ENCODE assay signal across 8 cellular contexts in the genomic region with DNA sequence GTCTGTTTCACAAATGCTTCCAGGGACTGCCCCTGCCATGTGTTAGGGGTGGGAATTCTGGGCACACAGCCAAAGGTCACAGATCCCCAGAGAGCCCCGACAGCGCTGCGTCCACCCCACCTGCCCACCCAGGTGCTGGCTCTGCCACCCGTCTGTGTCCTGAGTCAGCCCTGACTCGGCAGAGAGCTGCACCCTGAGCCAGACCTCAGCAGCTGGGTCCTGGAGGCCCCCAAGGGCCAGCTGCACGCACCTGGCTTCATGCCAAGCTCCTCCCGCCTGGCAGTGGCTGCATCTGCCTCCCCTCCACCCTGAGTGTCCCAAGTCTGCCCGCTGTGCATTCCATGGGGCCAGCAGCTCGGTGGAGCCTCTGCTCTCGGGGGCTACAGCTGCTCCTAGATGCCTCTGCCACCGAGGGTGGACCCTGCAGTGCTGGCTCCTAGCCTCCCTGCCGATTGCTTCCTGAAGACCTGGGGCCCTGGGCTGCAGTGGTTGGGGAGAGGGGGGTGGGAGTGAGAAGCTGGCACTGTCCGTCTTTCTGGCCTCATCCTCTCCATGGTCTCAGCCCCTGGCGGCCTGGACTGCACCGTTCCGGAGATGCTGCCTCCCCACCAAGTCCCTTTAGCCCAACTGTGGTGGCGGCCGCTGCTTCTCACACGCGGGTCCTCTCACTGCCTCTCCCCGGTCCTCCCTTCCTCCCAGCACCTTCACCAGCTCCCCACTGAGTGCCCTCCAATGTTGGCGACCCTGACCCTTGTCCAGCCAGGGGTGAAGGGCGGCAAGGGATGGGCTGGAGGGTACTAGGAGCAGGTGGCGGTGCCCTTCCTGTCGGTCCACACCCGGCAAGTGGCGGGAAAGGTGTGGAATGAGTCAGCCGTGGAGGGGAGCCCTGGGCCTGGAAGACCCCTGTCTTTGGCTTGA. TPM values are rescaled to one million over a fixed set of nuclear protein-coding genes. Genes with fewer than 3 reads are reported as not detected.
A peak's percentile ranks its signal among the peaks of the same experiment; 100 is the strongest.
DNase-seq lines count a peak whose midpoint lies in the region; ATAC-seq and TF ChIP-seq lines count a peak whose summit lies in the region.

No MANE protein-coding gene starts in this region.

- no peak overlapping the region for H3K4me3 Mint-ChIP-seq in activated CD4-positive, alpha-beta T cell treated with anti-CD3 and anti-CD28 coated beads for 36 hours
- H3K4me3 Mint-ChIP-seq in activated CD4-positive, alpha-beta T cell treated with anti-CD3 and anti-CD28 coated beads, Interleukin-2, amount 10 ng/mL, durations not matched to agents 24 days and 14 days = no peak overlapping the region

- H3K36me3 ChIP-seq in transverse colon (no peaks in the 10 kb centered on the region), prostate gland (no peaks in the 10 kb centered on the region)

- no peak overlapping the region for H3K27ac Mint-ChIP-seq in activated CD4-positive, alpha-beta T cell treated with anti-CD3 and anti-CD28 coated beads for 36 hours
- H3K27ac Mint-ChIP-seq in activated CD4-positive, alpha-beta T cell treated with anti-CD3 and anti-CD28 coated beads, Interleukin-2, amount 10 ng/mL, durations not matched to agents 24 days and 14 days = no peak overlapping the region

- TF ChIP-seq POLR2A in transverse colon (IDR thresholded peaks at IDR 0.05) (peak; percentile 13), prostate gland (IDR thresholded peaks at IDR 0.05) (no peak)

- TF ChIP-seq CTCF in transverse colon (IDR thresholded peaks at IDR 0.05) = peak in 1 of 5 experiments; percentile 17
- TF ChIP-seq CTCF in prostate gland (IDR thresholded peaks at IDR 0.05) = no peak

- no peaks in the 10 kb centered on the region for H3K27me3 ChIP-seq in transverse colon
- H3K27me3 ChIP-seq in prostate gland (replicated peaks; ENCODE audit: insufficient read depth) = no peaks in the 10 kb centered on the region

- no peak for TF ChIP-seq EP300 in transverse colon (IDR thresholded peaks at IDR 0.05; ENCODE audit: low read depth)

- peaks cover 4% of the 10 kb centered on the region for H3K27me3 Mint-ChIP-seq in activated CD4-positive, alpha-beta T cell treated with anti-CD3 and anti-CD28 coated beads for 36 hours
- H3K27me3 Mint-ChIP-seq in activated CD4-positive, alpha-beta T cell treated with anti-CD3 and anti-CD28 coated beads, Interleukin-2, amount 10 ng/mL, durations not matched to agents 24 days and 14 days = peaks cover 5% of the 10 kb centered on the region

- 32% methylated on average over 24 of the region's 28 CpGs; no CpG with 5 or more reads in 1 of the 2 donors for WGBS in transverse colon (ENCODE audit: low coverage in 1 of 2), 2 donors
- 50% methylated on average over 28 of the region's 28 CpGs for WGBS in prostate gland

- H3K4me1 Mint-ChIP-seq in activated CD4-positive, alpha-beta T cell treated with anti-CD3 and anti-CD28 coated beads for 36 hours = peaks cover 21% of the 10 kb centered on the region
- peaks cover 21% of the 10 kb centered on the region for H3K4me1 Mint-ChIP-seq in activated CD4-positive, alpha-beta T cell treated with anti-CD3 and anti-CD28 coated beads, Interleukin-2, amount 10 ng/mL, durations not matched to agents 24 days and 14 days

- H3K9me3 ChIP-seq in transverse colon = no peaks in the 10 kb centered on the region
- H3K9me3 ChIP-seq in prostate gland = no peaks in the 10 kb centered on the region

- CTCF ChIA-PET in activated CD4-positive, alpha-beta T cell treated with anti-CD3 and anti-CD28 coated beads for 36 hours (lab: Charles Lee) = interaction anchor here (0.6 to 1.0 kb wide), 2 partner anchors 13 to 64 kb away, joined by 3 to 6 read pairs; a partner anchor contains a TSS
- CTCF ChIA-PET in HEK293T (lab: Yijun Ruan, JAX) = interaction anchor here (0.7 kb wide), 1 partner anchor 94 kb away, joined by 5 read pairs; no protein-coding TSS in a partner anchor

- H3K27ac ChIP-seq in transverse colon (peak overlapping the region in 1 of 4 donors; percentile 68), prostate gland (no peak overlapping the region)

- POLR2A ChIA-PET in activated CD4-positive, alpha-beta T cell treated with anti-CD3 and anti-CD28 coated beads for 36 hours (lab: Charles Lee) = interaction anchor here (0.6 to 0.7 kb wide), 2 partner anchors 8 to 34 kb away, joined by 3 read pairs; no protein-coding TSS in a partner anchor
- POLR2A ChIA-PET in HEK293T (lab: Yijun Ruan, JAX) = interaction anchor here (1.5 kb wide), 1 partner anchor 38 kb away, joined by 8 read pairs; no protein-coding TSS in a partner anchor

- ATAC-seq in activated CD4-positive, alpha-beta T cell treated with anti-CD3 and anti-CD28 coated beads for 36 hours = no peak
- no peak for ATAC-seq in HG03354 (IDR thresholded peaks at IDR 0.05; ENCODE audit: poor library complexity, severe bottlenecking, unreplicated experiment)

- H3K9me3 Mint-ChIP-seq in activated CD4-positive, alpha-beta T cell treated with anti-CD3 and anti-CD28 coated beads for 36 hours (ENCODE audit: low read depth) = no peaks in the 10 kb centered on the region
- no peaks in the 10 kb centered on the region for H3K9me3 Mint-ChIP-seq in activated CD4-positive, alpha-beta T cell treated with anti-CD3 and anti-CD28 coated beads, Interleukin-2, amount 10 ng/mL, durations not matched to agents 24 days and 14 days

- peaks cover 40 to 85% (median 74%) of the 10 kb centered on the region in 4 donors for H3K4me1 ChIP-seq in transverse colon
- H3K4me1 ChIP-seq in prostate gland (replicated peaks) = peaks cover 20% of the 10 kb centered on the region

- in situ Hi-C loops in transverse colon (cut with MboI; ENCODE audit: low pct_ligation_motif_present in 1 of 4, low pct_unique_long_range_greater_than_20kb in 1 of 4, low sequenced_read_pairs in 3 of 4) = no loop called here

- peak; percentile 48 for DNase-seq in activated CD4-positive, alpha-beta T cell treated with anti-CD3 and anti-CD28 coated beads for 36 hours
- no peak for DNase-seq in activated CD4-positive, alpha-beta T cell treated with anti-CD3 and anti-CD28 coated beads, Interleukin-2, amount 10 ng/mL, durations not matched to agents 24 days and 14 days
- DNase-seq in NCI-H446 treated with DMSO at 0.1 percent for 48 hours (lab: John Stamatoyannopoulos, UW) (peak; percentile 28), epidermal melanocyte (ENCODE audit: insufficient read length, low spot score) (peak; percentile 92), transverse colon (peak; percentile 68), prostate gland (ENCODE audit: low spot score) (no peak), HEK293T (ENCODE audit: extremely low spot score) (no peak)

- intact Hi-C loops in activated CD4-positive, alpha-beta T cell treated with anti-CD3 and anti-CD28 coated beads for 36 hours (cut with DNase I, micrococcal nuclease) = no loop called here
- intact Hi-C loops in activated CD4-positive, alpha-beta T cell treated with anti-CD3 and anti-CD28 coated beads, Interleukin-2, amount 10 ng/mL, durations not matched to agents 24 days and 14 days (cut with micrococcal nuclease) = no loop called here
- intact Hi-C loops in transverse colon (cut with DNase I; ENCODE audit: low total_unique reads) (no loop called here), prostate gland (cut with DNase I) (no loop called here)

- H3K36me3 Mint-ChIP-seq in activated CD4-positive, alpha-beta T cell treated with anti-CD3 and anti-CD28 coated beads for 36 hours (ENCODE audit: low read depth) = no peaks in the 10 kb centered on the region
- peaks cover 2% of the 10 kb centered on the region for H3K36me3 Mint-ChIP-seq in activated CD4-positive, alpha-beta T cell treated with anti-CD3 and anti-CD28 coated beads, Interleukin-2, amount 10 ng/mL, durations not matched to agents 24 days and 14 days (ENCODE audit: low read depth)

- H3K4me3 ChIP-seq in transverse colon (no peak overlapping the region), prostate gland (no peak overlapping the region)

TF ChIP-seq in HEK293T, 16 proteins besides CTCF, POLR2A, EP300 and RAD21 (continues in another document):
- TF ChIP-seq FOXA1 (IDR thresholded peaks at IDR 0.05) (no peak), SUZ12 (IDR thresholded peaks at IDR 0.05) (no peak), ZNF384 (IDR thresholded peaks at IDR 0.05) (no peak), NFRKB (IDR thresholded peaks at IDR 0.05) (no peak), TARDBP (IDR thresholded peaks at IDR 0.05) (no peak), ARNT (IDR thresholded peaks at IDR 0.05) (no peak), BHLHE40 (IDR thresholded peaks at IDR 0.05; ENCODE audit: borderline replicate concordance) (no peak), ELF4 (IDR thresholded peaks at IDR 0.05) (no peak), LEF1 (IDR thresholded peaks at IDR 0.05; ENCODE audit: borderline replicate concordance) (no peak)

RNA-seq across cellular contexts. Expression of a gene that starts 3.0 kb away (rescaled TPM):
- 10 to 100 TPM in 1 of 2 experiments, 1 to 10 TPM in 1; 9.0 to 10.9 TPM for total RNA-seq in activated CD4-positive, alpha-beta T cell treated with anti-CD3 and anti-CD28 coated beads for 36 hours
- total RNA-seq in activated CD4-positive, alpha-beta T cell treated with anti-CD3 and anti-CD28 coated beads, Interleukin-2, amount 10 ng/mL, durations not matched to agents 24 days and 14 days = 4.3 and 4.6 TPM in 2 replicates
- total RNA-seq in transverse colon (100 to 1,000 TPM in 2 of 4 donors, 10 to 100 TPM in 1, 1 to 10 TPM in 1; 5.8 to 127 (median 107) TPM), prostate gland (10 to 100 TPM in 1 of 2 donors, 1 to 10 TPM in 1; 9.0 to 12.5 TPM)

RNA-seq across cellular contexts. Expression of a gene that starts 13.2 kb away (rescaled TPM):
- total RNA-seq in activated CD4-positive, alpha-beta T cell treated with anti-CD3 and anti-CD28 coated beads for 36 hours = 100 to 1,000 TPM; 614 to 725 TPM
- total RNA-seq in activated CD4-positive, alpha-beta T cell treated with anti-CD3 and anti-CD28 coated beads, Interleukin-2, amount 10 ng/mL, durations not matched to agents 24 days and 14 days = 413 and 415 TPM in 2 replicates
- 1 to 10 TPM; 6.1 to 9.7 (median 7.4) TPM for total RNA-seq in transverse colon
- 1 to 10 TPM in 1 of 2 donors, not detected in 1; 2.8 TPM for total RNA-seq in prostate gland

RNA-seq across cellular contexts. Expression of a gene that starts 28.5 kb away (rescaled TPM):
- total RNA-seq in activated CD4-positive, alpha-beta T cell treated with anti-CD3 and anti-CD28 coated beads for 36 hours = not detected
- 0.09 TPM in 2 replicates for total RNA-seq in activated CD4-positive, alpha-beta T cell treated with anti-CD3 and anti-CD28 coated beads, Interleukin-2, amount 10 ng/mL, durations not matched to agents 24 days and 14 days
- total RNA-seq in transverse colon = not detected
- 10 to 100 TPM in 1 of 2 donors, not detected in 1; 10.6 TPM for total RNA-seq in prostate gland

RNA-seq across cellular contexts. Expression of a gene that starts 41.0 kb away (rescaled TPM):
- not detected for total RNA-seq in activated CD4-positive, alpha-beta T cell treated with anti-CD3 and anti-CD28 coated beads for 36 hours
- total RNA-seq in activated CD4-positive, alpha-beta T cell treated with anti-CD3 and anti-CD28 coated beads, Interleukin-2, amount 10 ng/mL, durations not matched to agents 24 days and 14 days = 0.14 TPM in 1 of 2 replicates, not detected in the other
- total RNA-seq in transverse colon (under 1 TPM in 1 of 4 donors, not detected in 3; 0.48 TPM), prostate gland (not detected)

RNA-seq across cellular contexts. Expression of a gene that starts 57.1 kb away (rescaled TPM):
- total RNA-seq in activated CD4-positive, alpha-beta T cell treated with anti-CD3 and anti-CD28 coated beads for 36 hours = 100 to 1,000 TPM; 118 to 182 TPM
- total RNA-seq in activated CD4-positive, alpha-beta T cell treated with anti-CD3 and anti-CD28 coated beads, Interleukin-2, amount 10 ng/mL, durations not matched to agents 24 days and 14 days = 137 and 146 TPM in 2 replicates
- total RNA-seq in transverse colon (100 to 1,000 TPM in 2 of 4 donors, 10 to 100 TPM in 2; 86.0 to 230 (median 148) TPM), prostate gland (100 to 1,000 TPM in 1 of 2 donors, 10 to 100 TPM in 1; 80.3 to 155 TPM)

Comparison
In these comparisons a context has a peak if more than half of its experiments do, and no peak if none do; other contexts are left out.
1. DNase-seq: peak in activated CD4-positive, alpha-beta T cell treated with anti-CD3 and anti-CD28 coated beads for 36 hours (single experiment), NCI-H446 treated with DMSO at 0.1 percent for 48 hours (single experiment), epidermal melanocyte (single experiment) and transverse colon (single experiment); none in activated CD4-positive, alpha-beta T cell treated with anti-CD3 and anti-CD28 coated beads, Interleukin-2, amount 10 ng/mL, durations not matched to agents 24 days and 14 days (single experiment), prostate gland (single experiment) and HEK293T (single experiment).
2. RNA of a gene that starts 13.2 kb away (total RNA-seq): 614 to 725 TPM in activated CD4-positive, alpha-beta T cell treated with anti-CD3 and anti-CD28 coated beads for 36 hours and 413 to 415 TPM in activated CD4-positive, alpha-beta T cell treated with anti-CD3 and anti-CD28 coated beads, Interleukin-2, amount 10 ng/mL, durations not matched to agents 24 days and 14 days; 6.1 to 9.7 TPM in transverse colon and 2.8 TPM in prostate gland; every median in the first group is over 10 times any median in the second.